In genomic region chr4:72312032-72312650, GRCh38 we compare ENCODE assay signal across 10 cellular contexts.
DNase-seq lines count a peak whose midpoint lies in the region; ATAC-seq, FAIRE-seq and TF ChIP-seq lines count a peak whose summit lies in the region.
"Had no signal": no experiment of that assay in that cellular context is flagged by ENCODE, and none has a peak within 500 bp of the region (broad histone marks: within the 10 kb centered on the region; RNA-seq: fewer than 3 reads in every experiment).

No MANE protein-coding gene starts in this region.

- WGBS in prostate gland: 38% methylated on average over 6 of the region's 6 CpGs

- FAIRE-seq in G401.6 (lab: Jason Lieb, UNC): peak; percentile 100
- FAIRE-seq: TTC549 had no signal

- DNase-seq in adipocyte (ENCODE audit: low read depth) (peak; percentile 81), cardiac septum (ENCODE audit: low spot score) (peak; percentile 82), prostate gland (ENCODE audit: low spot score) (peak; percentile 51), NCI-H1930 (lab: John Stamatoyannopoulos, UW) (no peak)

- no peak overlapping the region for H3K27ac ChIP-seq in prostate gland

- no peak for TF ChIP-seq POLR2A in prostate gland (IDR thresholded peaks at IDR 0.05)

- intact Hi-C loops in cardiac septum (cut with DNase I) (no loop called here), prostate gland (cut with DNase I) (loop anchor here (10.0 kb wide), 1 partner anchor 603 kb away; no protein-coding TSS in a partner anchor)

- no peak for TF ChIP-seq CTCF in prostate gland (IDR thresholded peaks at IDR 0.05)

- H3K9me3 ChIP-seq in adipocyte (ENCODE audit: control insufficient read depth, low read length): no peaks in the 10 kb centered on the region
- H3K9me3 ChIP-seq in prostate gland: no peaks in the 10 kb centered on the region

- no peak overlapping the region for H3K9ac ChIP-seq in adipocyte (ENCODE audit: low read length)

- H3K4me1 ChIP-seq in adipocyte (ENCODE audit: control insufficient read depth, insufficient read depth, low read length): peaks cover 48% of the 10 kb centered on the region
- H3K4me1 ChIP-seq in prostate gland (replicated peaks): no peaks in the 10 kb centered on the region

- H3K36me3 ChIP-seq in adipocyte (ENCODE audit: control insufficient read depth, insufficient read depth, low read length, severe bottlenecking) (no peaks in the 10 kb centered on the region), prostate gland (no peaks in the 10 kb centered on the region)

- H3K27me3 ChIP-seq in adipocyte (replicated peaks; ENCODE audit: control insufficient read depth, insufficient read depth, low read length) (no peaks in the 10 kb centered on the region), prostate gland (replicated peaks; ENCODE audit: insufficient read depth) (no peaks in the 10 kb centered on the region)

- H3K4me3 ChIP-seq in adipocyte (ENCODE audit: low read length) (peak overlapping the region; percentile 52), prostate gland (no peak overlapping the region)
- H3K4me3 ChIP-seq: skin epidermis had no signal

- ATAC-seq in GM21529 (IDR thresholded peaks at IDR 0.05; ENCODE audit: unreplicated experiment): no peak
- ATAC-seq in HG02678 (IDR thresholded peaks at IDR 0.05; ENCODE audit: unreplicated experiment): no peak
- ATAC-seq in GM18858 (IDR thresholded peaks at IDR 0.05; ENCODE audit: unreplicated experiment): no peak

Comparison
In these comparisons a context has a peak if more than half of its experiments do, and no peak if none do; other contexts are left out.
1. DNase-seq: peak in adipocyte (single experiment), cardiac septum (single experiment) and prostate gland (single experiment); none in NCI-H1930 (0 of 2).